ENCODE assay signal across 8 cellular contexts in genomic region chr10:95841711-95842498, GRCh38.
DNase-seq lines count a peak whose midpoint lies in the region; ATAC-seq and TF ChIP-seq lines count a peak whose summit lies in the region.

No MANE protein-coding gene starts in this region.

- WGBS in neuronal stem cell (ENCODE audit: extremely low coverage in 2 of 2, insufficient read length in 2 of 2, insufficient replicate concordance in 1 of 2), 2 donors: no CpG with 5 or more reads among the region's 7 CpGs

- H3K36me3 ChIP-seq in neuronal stem cell (replicated peaks in 1 of 2; ENCODE audit: control insufficient read depth in 2 of 2, insufficient read depth in 2 of 2, low read length in 2 of 2): no peaks in the 10 kb centered on the region

- H4K8ac ChIP-seq in neuronal stem cell (ENCODE audit: low read depth, low read length): no peak overlapping the region

- peak; percentile 17 for DNase-seq in NCI-H2029 (lab: John Stamatoyannopoulos, UW)
- DNase-seq in NCI-H2029 treated with DMSO at 0.1 percent for 48 hours (lab: John Stamatoyannopoulos, UW): no peak
- DNase-seq in NCI-H1105 (lab: John Stamatoyannopoulos, UW): peak; percentile 30
- peak; percentile 40 for DNase-seq in activated CD4-positive, alpha-beta T cell treated with anti-CD3 and anti-CD28 coated beads for 48 hours
- peak; percentile 84 for DNase-seq in fibroblast of the aortic adventitia (ENCODE audit: low read depth)
- peak; percentile 54 for DNase-seq in neuronal stem cell (ENCODE audit: low spot score)
- DNase-seq in posterior vena cava (ENCODE audit: low spot score): no peak

- no peak overlapping the region for H3K23ac ChIP-seq in neuronal stem cell (ENCODE audit: low read depth, low read length, poor library complexity)

- intact Hi-C loops in posterior vena cava (cut with DNase I): loop anchor here in 1 of 2 donors (5.0 kb wide), 1 partner anchor 150 kb away; the partner anchor contains the start of gene TCTN3

- no peak overlapping the region for H3K18ac ChIP-seq in neuronal stem cell (ENCODE audit: low read length)

- H3K4me3 ChIP-seq in fibroblast of the aortic adventitia (ENCODE audit: low read depth, low read length) (no peak overlapping the region), neuronal stem cell (ENCODE audit: low read length in 2 of 2) (no peak overlapping the region)

- H3K4me1 ChIP-seq in neuronal stem cell (ENCODE audit: control insufficient read depth in 2 of 2, insufficient read depth in 1 of 2, low read depth in 1 of 2, low read length in 2 of 2): peaks cover 2 to 8% of the 10 kb centered on the region in 2 donors

- no peak overlapping the region for H2BK15ac ChIP-seq in neuronal stem cell (ENCODE audit: low read length)

- no peak overlapping the region for H2AFZ ChIP-seq in neuronal stem cell (ENCODE audit: low read length)

- no peaks in the 10 kb centered on the region for H3K79me1 ChIP-seq in neuronal stem cell (ENCODE audit: low read depth, low read length)

- H2AK5ac ChIP-seq in neuronal stem cell (ENCODE audit: low read depth, low read length): no peak overlapping the region

- H3K27ac ChIP-seq in neuronal stem cell (replicated peaks; ENCODE audit: low read length): no peak overlapping the region

- no peaks in the 10 kb centered on the region for H3K9me3 ChIP-seq in neuronal stem cell (replicated peaks in 1 of 2; ENCODE audit: control insufficient read depth in 2 of 2, insufficient read depth in 1 of 2, low read depth in 1 of 2, low read length in 2 of 2)

- H2BK120ac ChIP-seq in neuronal stem cell (ENCODE audit: low read depth, low read length): no peak overlapping the region

- H2BK12ac ChIP-seq in neuronal stem cell (ENCODE audit: low read length): no peak overlapping the region

- no peak overlapping the region for H4K91ac ChIP-seq in neuronal stem cell (ENCODE audit: low read depth, low read length, poor library complexity)

- H3K14ac ChIP-seq in neuronal stem cell (ENCODE audit: low read length): no peak overlapping the region

- peak; percentile 52 for TF ChIP-seq CTCF in fibroblast of the aortic adventitia (IDR thresholded peaks at IDR 0.05; ENCODE audit: insufficient read depth, low read length)

- H2BK5ac ChIP-seq in neuronal stem cell (ENCODE audit: low read length): no peak overlapping the region

- no peak overlapping the region for H3K9ac ChIP-seq in neuronal stem cell (ENCODE audit: low read depth, low read length, poor library complexity)

- H3K4ac ChIP-seq in neuronal stem cell (ENCODE audit: low read length): no peak overlapping the region

- no peak overlapping the region for H3K4me2 ChIP-seq in neuronal stem cell (ENCODE audit: insufficient read depth, low read length, poor library complexity, severe bottlenecking)

- ATAC-seq in GM21529 (IDR thresholded peaks at IDR 0.05; ENCODE audit: unreplicated experiment): peak; percentile 40

- peaks cover 0 to 33% (median 0%) of the 10 kb centered on the region in 3 experiments for H3K27me3 ChIP-seq in neuronal stem cell (ENCODE audit: control insufficient read depth in 3 of 3, insufficient read depth in 3 of 3, low read depth in 1 of 3, low read length in 3 of 3)

Comparison
In these comparisons a context has a peak if more than half of its experiments do, and no peak if none do; other contexts are left out.
1. DNase-seq: peak in NCI-H2029 (single experiment), NCI-H1105 (single experiment), activated CD4-positive, alpha-beta T cell treated with anti-CD3 and anti-CD28 coated beads for 48 hours (single experiment), fibroblast of the aortic adventitia (single experiment) and neuronal stem cell (single experiment); none in NCI-H2029 treated with DMSO at 0.1 percent for 48 hours (single experiment) and posterior vena cava (single experiment).